ENCODE assay signal across 18 cellular contexts in genomic region chr22:42752912-42753311, GRCh38. TPM values are rescaled to one million over a fixed set of nuclear protein-coding genes. Genes with fewer than 3 reads are reported as not detected.
A peak's percentile ranks its signal among the peaks of the same experiment; 100 is the strongest.
DNase-seq lines count a peak whose midpoint lies in the region; ATAC-seq and TF ChIP-seq lines count a peak whose summit lies in the region.
"Had no signal": no experiment of that assay in that cellular context is flagged by ENCODE, and none has a peak within 500 bp of the region (broad histone marks: within the 10 kb centered on the region; RNA-seq: fewer than 3 reads in every experiment).

No MANE protein-coding gene starts in this region.

- POLR2A ChIA-PET in activated B cell treated with CpG ODN at 0.5 μM for 24 hours (lab: Charles Lee), result interaction anchor here (0.7 to 2.8 kb wide), 5 partner anchors 8 to 138 kb away, joined by 3 to 17 read pairs (median 5); partner anchors contain the start of gene POLDIP3

- no peak for TF ChIP-seq POLR2A in stomach (IDR thresholded peaks at IDR 0.05)
- TF ChIP-seq POLR2A in adrenal gland (IDR thresholded peaks at IDR 0.05), result no peak

- H3K4me3 Mint-ChIP-seq in activated B cell treated with CpG ODN at 0.5 μM for 24 hours, result no peak overlapping the region
- H3K4me3 Mint-ChIP-seq: activated naive CD8-positive, alpha-beta T cell treated with anti-CD3 and anti-CD28 coated beads, Interleukin-2, amount 10 ng/mL, durations not matched to agents 7 days and 5 days had no signal

- intact Hi-C loops in activated B cell treated with CpG ODN at 0.5 μM for 24 hours (cut with micrococcal nuclease) (loop anchor here (1.0 to 2.0 kb wide), 2 partner anchors 16 to 96 kb away; no protein-coding TSS in a partner anchor), stomach (cut with DNase I; ENCODE audit: low total_unique reads) (no loop called here), adrenal gland (cut with DNase I) (no loop called here)

- peak; percentile 49 for DNase-seq in GM06990 (ENCODE audit: extremely low read depth, insufficient read length)
- peak; percentile 20 for DNase-seq in activated B cell treated with CpG ODN at 0.5 μM for 24 hours
- DNase-seq in right atrium auricular region (ENCODE audit: low spot score), result no peak
- DNase-seq in stomach, result no peak
- DNase-seq in GOT3 (lab: John Stamatoyannopoulos, UW), result no peak
- no peak for DNase-seq in adrenal gland
- DNase-seq in NOMO-1 (lab: John Stamatoyannopoulos, UW; ENCODE audit: unreplicated experiment in 2 of 2), result no peak
- no peak for DNase-seq in OCI-M2 (lab: John Stamatoyannopoulos, UW; ENCODE audit: unreplicated experiment)
- DNase-seq: activated CD4-positive, alpha-beta T cell treated with anti-CD3 and anti-CD28 coated beads, Interleukin-2, amount 50 U/mL, for 1 hour; activated naive CD8-positive, alpha-beta T cell treated with anti-CD3 and anti-CD28 coated beads, Interleukin-2, amount 10 ng/mL, durations not matched to agents 7 days and 5 days; activated T-cell treated with anti-CD3 and anti-CD28 coated beads, Interleukin-2, amount 50 U/mL, for 1 hour; AML-193; mesendoderm; NCI-H1417; NCI-H226; stimulated activated naive CD4-positive, alpha-beta T cell had no signal

- peak; percentile 65 for ATAC-seq in activated B cell treated with CpG ODN at 0.5 μM for 24 hours (ENCODE audit: low read depth)

- CTCF ChIA-PET in activated B cell treated with CpG ODN at 0.5 μM for 24 hours (lab: Charles Lee), result no interaction called here

- TF ChIP-seq CTCF in GM06990 (IDR thresholded peaks at IDR 0.05; ENCODE audit: insufficient read depth, low read length, poor library complexity, severe bottlenecking) (no peak), activated B cell treated with CpG ODN at 0.5 μM for 24 hours (IDR thresholded peaks at IDR 0.05) (no peak), right atrium auricular region (IDR thresholded peaks at IDR 0.05) (no peak), stomach (IDR thresholded peaks at IDR 0.05) (no peak), adrenal gland (IDR thresholded peaks at IDR 0.05) (no peak)

- TF ChIP-seq EP300 in stomach (IDR thresholded peaks at IDR 0.05), result no peak

- peaks cover 0 to 29% of the 10 kb centered on the region in 2 donors for H3K4me1 ChIP-seq in right atrium auricular region
- peaks cover 14 to 43% (median 21%) of the 10 kb centered on the region in 4 donors for H3K4me1 ChIP-seq in stomach
- peaks cover 0 to 12% of the 10 kb centered on the region in 2 donors for H3K4me1 ChIP-seq in adrenal gland (replicated peaks in 1 of 2)

- no peak overlapping the region for H3K4me3 ChIP-seq in GM06990 (replicated peaks; ENCODE audit: low read depth, low read length)
- H3K4me3 ChIP-seq in right atrium auricular region, result no peak overlapping the region
- no peak overlapping the region for H3K4me3 ChIP-seq in stomach
- H3K4me3 ChIP-seq in adrenal gland, result no peak overlapping the region
- H3K4me3 ChIP-seq: SK-N-MC, smooth muscle cell had no signal

- peaks cover 28% of the 10 kb centered on the region for H3K4me1 Mint-ChIP-seq in activated B cell treated with CpG ODN at 0.5 μM for 24 hours
- H3K4me1 Mint-ChIP-seq: activated naive CD8-positive, alpha-beta T cell treated with anti-CD3 and anti-CD28 coated beads, Interleukin-2, amount 10 ng/mL, durations not matched to agents 7 days and 5 days had no signal

- H3K27ac ChIP-seq in right atrium auricular region (peak overlapping the region; percentile 60 to 72), stomach (peak overlapping the region in 4 of 5 donors; percentile 31 to 72 (median 57)), adrenal gland (peak overlapping the region in 2 of 5 donors; percentile 61 to 87)
- H3K27ac ChIP-seq: SK-N-MC had no signal

- H3K9me3 ChIP-seq in right atrium auricular region (no peaks in the 10 kb centered on the region), stomach (no peaks in the 10 kb centered on the region), adrenal gland (replicated peaks in 1 of 3) (no peaks in the 10 kb centered on the region)

- H3K27me3 ChIP-seq in GM06990 (replicated peaks; ENCODE audit: control insufficient read depth, insufficient read depth, low read length) (no peaks in the 10 kb centered on the region), right atrium auricular region (no peaks in the 10 kb centered on the region), stomach (no peaks in the 10 kb centered on the region), adrenal gland (no peaks in the 10 kb centered on the region)

- H3K36me3 ChIP-seq in GM06990 (ENCODE audit: control insufficient read depth, insufficient read depth, low read length), result no peaks in the 10 kb centered on the region
- no peaks in the 10 kb centered on the region for H3K36me3 ChIP-seq in right atrium auricular region
- H3K36me3 ChIP-seq in stomach, result no peaks in the 10 kb centered on the region
- H3K36me3 ChIP-seq in adrenal gland (replicated peaks in 1 of 2), result no peaks in the 10 kb centered on the region

- WGBS in stomach, 5 donors, result 62 to 87% (median 71%) methylated on average over 7 of the region's 7 CpGs
- 84 to 90% (median 85%) methylated on average over 7 of the region's 7 CpGs for WGBS in adrenal gland, 4 donors

- peak overlapping the region; percentile 53 for H3K27ac Mint-ChIP-seq in activated B cell treated with CpG ODN at 0.5 μM for 24 hours
- H3K27ac Mint-ChIP-seq: activated naive CD8-positive, alpha-beta T cell treated with anti-CD3 and anti-CD28 coated beads, Interleukin-2, amount 10 ng/mL, durations not matched to agents 7 days and 5 days had no signal

- no peaks in the 10 kb centered on the region for H3K9me3 Mint-ChIP-seq in activated B cell treated with CpG ODN at 0.5 μM for 24 hours
- H3K9me3 Mint-ChIP-seq: activated naive CD8-positive, alpha-beta T cell treated with anti-CD3 and anti-CD28 coated beads, Interleukin-2, amount 10 ng/mL, durations not matched to agents 7 days and 5 days had no signal

- H3K27me3 Mint-ChIP-seq in activated B cell treated with CpG ODN at 0.5 μM for 24 hours, result peaks cover under 1% of the 10 kb centered on the region

- no peaks in the 10 kb centered on the region for H3K36me3 Mint-ChIP-seq in activated B cell treated with CpG ODN at 0.5 μM for 24 hours (ENCODE audit: low read depth)
- H3K36me3 Mint-ChIP-seq: activated naive CD8-positive, alpha-beta T cell treated with anti-CD3 and anti-CD28 coated beads, Interleukin-2, amount 10 ng/mL, durations not matched to agents 7 days and 5 days had no signal

RNA-seq across cellular contexts. Expression of gene A4GALT, which starts 32.2 kb away (rescaled TPM):
- total RNA-seq in activated B cell treated with CpG ODN at 0.5 μM for 24 hours (16.9 and 18.4 TPM in 2 replicates), right atrium auricular region (10 to 100 TPM; 40.8 to 78.6 TPM), stomach (10 to 100 TPM in 3 of 5 donors, 1 to 10 TPM in 2; 3.2 to 59.4 (median 13.3) TPM), adrenal gland (10 to 100 TPM in 7 of 8 donors, 1 to 10 TPM in 1; 2.7 to 29.8 (median 18.2) TPM)
- polyA plus RNA-seq in stomach (10 to 100 TPM; 20.9 to 28.9 (median 23.9) TPM), adrenal gland (10 to 100 TPM in 2 of 3 donors, 1 to 10 TPM in 1; 4.2 to 21.5 (median 17.8) TPM)
- total RNA-seq: activated naive CD8-positive, alpha-beta T cell treated with anti-CD3 and anti-CD28 coated beads, Interleukin-2, amount 10 ng/mL, durations not matched to agents 7 days and 5 days had no signal

Comparison
In these comparisons a context has a peak if more than half of its experiments do, and no peak if none do; other contexts are left out.
1. DNase-seq: peak in GM06990 (single experiment) and activated B cell treated with CpG ODN at 0.5 μM for 24 hours (single experiment); none in right atrium auricular region (single experiment), stomach (single experiment), GOT3 (single experiment), adrenal gland (0 of 7), NOMO-1 (0 of 2) and OCI-M2 (single experiment).